Comparison of ENCODE assay signal across 24 cellular contexts in the genomic region with DNA sequence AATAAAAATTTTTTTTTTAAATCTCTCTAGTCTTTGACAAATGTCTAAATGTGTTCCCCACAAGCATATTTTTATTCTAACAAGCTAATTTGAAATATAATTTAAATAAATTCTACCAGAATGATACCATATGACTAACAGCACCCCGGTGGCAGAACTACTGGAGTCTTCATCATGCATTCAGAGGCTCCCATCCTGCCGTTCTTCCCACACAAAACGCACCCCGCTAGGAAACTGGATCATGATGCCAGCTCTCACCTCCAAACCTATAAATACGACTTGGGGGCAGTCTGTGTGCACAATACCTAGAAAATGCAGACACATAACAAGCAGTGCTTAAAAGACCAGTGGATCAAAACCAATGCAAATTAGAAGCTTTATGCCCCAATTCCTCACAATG.
"Had no signal": no experiment of that assay in that cellular context is flagged by ENCODE, and none has a peak within 500 bp of the region (broad histone marks: within the 10 kb centered on the region; RNA-seq: fewer than 3 reads in every experiment).

No MANE protein-coding gene starts in this region.

- H3K36me3 Mint-ChIP-seq: natural killer cell treated with Interleukin-12 subunit alpha and Interleukin-12 subunit beta and Interleukin-15 and Interleukin-18, amount 100 ng/mL, for 72 hours; type B pancreatic cell had no signal

- H3K27ac Mint-ChIP-seq: activated naive CD8-positive, alpha-beta T cell; natural killer cell treated with Interleukin-12 subunit alpha and Interleukin-12 subunit beta and Interleukin-15 and Interleukin-18, amount 100 ng/mL, for 72 hours; type B pancreatic cell had no signal

- H3K4me1 ChIP-seq: left lung, vagina had no signal

- H3K9me3 ChIP-seq: heart right ventricle, left lung, thoracic aorta, vagina had no signal

- ATAC-seq: activated CD4-positive, CD25-positive, alpha-beta regulatory T cell treated with anti-CD3 and anti-CD28 coated beads, Interleukin-2, amount 50 U/mL, for 24 hours; esophagus mucosa; heart right ventricle; left lung; natural killer cell treated with Interleukin-12 subunit alpha and Interleukin-12 subunit beta and Interleukin-15 and Interleukin-18, amount 100 ng/mL, for 72 hours; sciatic nerve had no signal

- H3K9me3 Mint-ChIP-seq: natural killer cell treated with Interleukin-12 subunit alpha and Interleukin-12 subunit beta and Interleukin-15 and Interleukin-18, amount 100 ng/mL, for 72 hours; type B pancreatic cell had no signal

- H3K27me3 ChIP-seq: heart right ventricle, left lung, vagina had no signal

- H3K4me3 Mint-ChIP-seq: activated naive CD8-positive, alpha-beta T cell; natural killer cell treated with Interleukin-12 subunit alpha and Interleukin-12 subunit beta and Interleukin-15 and Interleukin-18, amount 100 ng/mL, for 72 hours; type B pancreatic cell had no signal

- DNase-seq: activated CD4-positive, alpha-beta T cell treated with anti-CD3 and anti-CD28 coated beads for 48 hours; activated CD4-positive, alpha-beta T cell treated with anti-CD3 and anti-CD28 coated beads, Interleukin-2, amount 50 U/mL, for 48 hours; activated CD8-positive, alpha-beta memory T cell treated with anti-CD3 and anti-CD28 coated beads for 24 hours; activated effector memory CD4-positive, alpha-beta T cell treated with Interleukin-2 at 50 U/mL for 16 hours; activated naive CD4-positive, alpha-beta T cell treated with Interleukin-2 at 50 U/mL for 16 hours; cortex of kidney; foreskin fibroblast; heart right ventricle; left lung; mesendoderm; stimulated activated CD4-positive, alpha-beta T cell treated with anti-CD3 and anti-CD28 coated beads, Interleukin-1b, Interleukin-23, amount 100 ng/mL, for 48 hours; stimulated activated naive CD4-positive, alpha-beta T cell; WERI-Rb-1 had no signal

- H3K36me3 ChIP-seq: cardiac muscle cell, heart right ventricle, left lung, thoracic aorta, vagina, WERI-Rb-1 had no signal

- H3K27me3 Mint-ChIP-seq: type B pancreatic cell had no signal

- H3K4me3 ChIP-seq: cardiac muscle cell, heart right ventricle, left lung, lung, skin epidermis, thoracic aorta, vagina had no signal

- H3K27ac ChIP-seq: cardiac muscle cell, heart right ventricle, left lung, thoracic aorta, vagina, WERI-Rb-1 had no signal
